In the genomic region with DNA sequence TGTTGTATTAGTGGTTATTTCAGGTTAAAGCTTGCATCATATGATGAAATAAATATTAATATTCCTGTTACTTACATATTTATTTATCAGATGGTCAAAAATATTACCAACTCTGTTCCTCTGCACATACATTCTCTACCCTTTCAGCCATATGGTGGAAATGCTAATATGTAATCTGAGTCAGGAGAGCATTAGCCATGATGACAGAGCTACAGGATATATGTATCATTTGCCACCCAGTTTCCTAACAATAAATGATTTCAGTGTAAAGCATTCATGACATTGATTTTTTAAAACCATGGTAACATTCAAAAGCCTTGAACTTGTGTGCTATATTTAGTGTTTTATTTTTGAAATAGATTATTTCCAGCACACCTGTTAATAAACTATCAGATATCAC, we compare ENCODE assay signal across 23 cellular contexts. TPM values are rescaled to one million over a fixed set of nuclear protein-coding genes. Genes with fewer than 3 reads are reported as not detected.
DNase-seq lines count a peak whose midpoint lies in the region; ATAC-seq, FAIRE-seq and TF ChIP-seq lines count a peak whose summit lies in the region.
"Had no signal": no experiment of that assay in that cellular context is flagged by ENCODE, and none has a peak within 500 bp of the region (broad histone marks: within the 10 kb centered on the region; RNA-seq: fewer than 3 reads in every experiment).

No MANE protein-coding gene starts in this region.

- FAIRE-seq in urothelium cell line (lab: Jason Lieb, UNC): no peak
- FAIRE-seq: GM12891, GM18507 had no signal

- no peak for TF ChIP-seq POLR2A in erythroblast (IDR thresholded peaks at IDR 0.05; ENCODE audit: low read length)

- no peak for ATAC-seq in HG03135 (IDR thresholded peaks at IDR 0.05; ENCODE audit: unreplicated experiment)
- ATAC-seq: GM23338 had no signal

- DNase-seq in NCI-H748 (lab: John Stamatoyannopoulos, UW; ENCODE audit: unreplicated experiment): peak; percentile 19
- DNase-seq in NCI-H748 treated with DMSO at 0.1 percent for 48 hours (lab: John Stamatoyannopoulos, UW): no peak
- peak; percentile 48 to 74 for DNase-seq in NCI-H524 (lab: John Stamatoyannopoulos, UW)
- peak; percentile 31 for DNase-seq in myocyte (ENCODE audit: low read depth)
- DNase-seq in urothelium cell line (ENCODE audit: low spot score): no peak
- no peak for DNase-seq in erythroblast (lab: John Stamatoyannopoulos, UW)
- DNase-seq: BE2C; CD4-positive, CD25-positive, alpha-beta regulatory T cell; DMS53; EL; HCEC 1CT; Kasumi-1; NCI-H1092 treated with DMSO at 0.1 percent for 48 hours; NCI-H146; NCI-H2029 treated with DMSO at 0.1 percent for 48 hours; NCI-H2227 treated with DMSO at 0.1 percent for 48 hours; NCI-H82; PC-9; SIG-M5 had no signal

RNA-seq across cellular contexts. Expression of a gene that starts 16.6 kb away (rescaled TPM):
- 98.0 and 129 TPM in 2 replicates for total RNA-seq in myocyte
- polyA plus RNA-seq in myocyte (2012): 27.8 TPM
- total RNA-seq: CD4-positive, CD25-positive, alpha-beta regulatory T cell had no signal
- polyA plus RNA-seq: CD4-positive, CD25-positive, alpha-beta regulatory T cell had no signal

Comparison
In these comparisons a context has a peak if more than half of its experiments do, and no peak if none do; other contexts are left out.
1. DNase-seq: peak in NCI-H748 (single experiment), NCI-H524 (2 of 2) and myocyte (single experiment); none in NCI-H748 treated with DMSO at 0.1 percent for 48 hours (single experiment), urothelium cell line (single experiment) and erythroblast (0 of 2).